Comparison of ENCODE assay signal across 19 cellular contexts in the genomic region with DNA sequence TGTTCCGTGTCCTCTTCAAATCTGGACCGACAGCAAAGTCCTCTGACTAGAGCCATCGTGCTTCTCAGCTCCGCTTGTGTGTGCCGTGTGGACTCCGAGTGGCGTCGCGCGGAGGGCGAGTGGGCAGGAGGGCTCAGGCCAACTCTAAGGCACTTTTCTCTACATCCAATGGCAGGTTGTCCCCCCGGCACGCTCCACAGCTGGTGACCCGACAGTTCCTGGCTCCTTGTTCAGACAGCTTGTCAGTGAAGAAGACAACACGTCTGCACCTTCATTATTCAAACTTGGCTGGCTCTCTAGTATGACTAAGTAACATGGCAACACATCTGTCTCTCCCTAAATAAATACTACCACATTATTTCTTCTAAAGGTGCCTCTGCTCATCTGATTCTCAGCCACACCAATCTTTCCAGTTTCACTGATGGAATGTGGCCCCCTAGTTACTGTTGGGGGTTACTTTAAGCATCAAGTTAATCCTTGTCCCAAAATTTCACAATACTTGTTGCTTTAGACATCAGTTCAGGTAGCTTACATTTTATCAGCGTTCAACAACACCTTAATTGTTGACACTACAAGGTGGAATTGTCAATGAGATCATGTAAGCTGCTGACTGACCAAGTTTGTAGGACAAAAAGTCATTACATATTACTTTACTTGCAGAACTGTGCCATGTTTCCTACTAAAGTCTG. TPM values are rescaled to one million over a fixed set of nuclear protein-coding genes. Genes with fewer than 3 reads are reported as not detected.
DNase-seq lines count a peak whose midpoint lies in the region; ATAC-seq, FAIRE-seq and TF ChIP-seq lines count a peak whose summit lies in the region.
"Had no signal": no experiment of that assay in that cellular context is flagged by ENCODE, and none has a peak within 500 bp of the region (broad histone marks: within the 10 kb centered on the region; RNA-seq: fewer than 3 reads in every experiment).

No MANE protein-coding gene starts in this region.

- H2AFZ ChIP-seq in K562 (ENCODE audit: low read depth, low read length), result no peak overlapping the region

- 91% methylated on average over 16 of the region's 16 CpGs for WGBS in K562 (ENCODE audit: insufficient coverage, low coverage, missing lambda C conversion rate)
- WGBS in thymus, result 96% methylated on average over 16 of the region's 16 CpGs

- H3K9me1 ChIP-seq in K562 (ENCODE audit: control insufficient read depth, insufficient read depth, low read length), result no peaks in the 10 kb centered on the region

- H4K20me1 ChIP-seq in K562 (replicated peaks; ENCODE audit: control insufficient read depth, insufficient read depth, low read length), result 0 out of 2 replicates have a peak, but pooled peaks cover 4% of the 10 kb centered on the region

- peak overlapping the region; percentile 7 to 25 for H3K27ac Mint-ChIP-seq in natural killer cell treated with Interleukin-12 subunit alpha and Interleukin-12 subunit beta and Interleukin-15 and Interleukin-18, amount 100 ng/mL, for 72 hours
- peak overlapping the region in 1 of 2 donors; percentile 32 for H3K27ac Mint-ChIP-seq in natural killer cell
- H3K27ac Mint-ChIP-seq in immature natural killer cell, result peak overlapping the region in 5 of 6 donors; percentile 4 to 41 (median 23)

- no peaks in the 10 kb centered on the region for H3K27me3 Mint-ChIP-seq in natural killer cell treated with Interleukin-12 subunit alpha and Interleukin-12 subunit beta and Interleukin-15 and Interleukin-18, amount 100 ng/mL, for 72 hours
- H3K27me3 Mint-ChIP-seq in natural killer cell (ENCODE audit: low read depth in 2 of 2), result no peaks in the 10 kb centered on the region
- no peaks in the 10 kb centered on the region for H3K27me3 Mint-ChIP-seq in immature natural killer cell (ENCODE audit: low read depth in 3 of 3)

- H3K36me3 ChIP-seq in K562 (ENCODE audit: control insufficient read depth, insufficient read depth, low read length) (peaks cover 72% of the 10 kb centered on the region), thymus (ENCODE audit: control insufficient read depth, insufficient read depth) (peaks cover 53% of the 10 kb centered on the region)

- TF ChIP-seq EP300 in K562 (IDR thresholded peaks at IDR 0.05; ENCODE audit: low read length), result no peak

- H3K9me3 ChIP-seq in K562 (replicated peaks; ENCODE audit: control insufficient read depth, insufficient read depth, low read depth, low read length) (no peaks in the 10 kb centered on the region; the same call in 1 of the 2 replicates), thymus (ENCODE audit: control insufficient read depth) (no peaks in the 10 kb centered on the region)
- H3K9me3 ChIP-seq: ascending aorta had no signal

- no peak for ATAC-seq in natural killer cell treated with Interleukin-12 subunit alpha and Interleukin-12 subunit beta and Interleukin-15 and Interleukin-18, amount 100 ng/mL, for 72 hours
- ATAC-seq in natural killer cell, result no peak
- no peak for ATAC-seq in K562

- H3K4me3 Mint-ChIP-seq in natural killer cell treated with Interleukin-12 subunit alpha and Interleukin-12 subunit beta and Interleukin-15 and Interleukin-18, amount 100 ng/mL, for 72 hours, result no peak overlapping the region
- H3K4me3 Mint-ChIP-seq in natural killer cell, result no peak overlapping the region
- H3K4me3 Mint-ChIP-seq in immature natural killer cell, result no peak overlapping the region

- no TSS peak for BruUV-seq in K562 (replicated peaks; lab: Mats Ljungman, UMichigan)

- CTCF ChIA-PET in K562 (lab: Yijun Ruan, JAX; ENCODE audit: low intra/inter-chr PET ratio), result no interaction called here

- no peak for FAIRE-seq in K562 (lab: Jason Lieb, UNC)
- FAIRE-seq: colon had no signal

- H3K27me3 ChIP-seq in K562 (ENCODE audit: control insufficient read depth in 2 of 2, insufficient read depth in 2 of 2, low read length in 2 of 2), result no peaks in the 10 kb centered on the region
- H3K27me3 ChIP-seq in thymus (ENCODE audit: control insufficient read depth, insufficient read depth), result no peaks in the 10 kb centered on the region
- H3K27me3 ChIP-seq: ascending aorta had no signal

- TF ChIP-seq POLR2A in K562 (conservative IDR thresholded peaks at IDR 0.05), result no peak

- POLR2A ChIA-PET in K562 (lab: Yijun Ruan, JAX), result interaction anchor here (0.5 to 4.5 kb wide), 5 partner anchors 8 to 23 kb away, joined by 3 to 15 read pairs (median 4); a partner anchor contains a TSS

- no peak overlapping the region for H3K27ac ChIP-seq in K562 (ENCODE audit: extremely low read depth, low read depth, low read length)
- peak overlapping the region; percentile 38 for H3K27ac ChIP-seq in thymus (ENCODE audit: low read depth)
- H3K27ac ChIP-seq: ascending aorta had no signal

- H3K4me1 Mint-ChIP-seq in natural killer cell treated with Interleukin-12 subunit alpha and Interleukin-12 subunit beta and Interleukin-15 and Interleukin-18, amount 100 ng/mL, for 72 hours (ENCODE audit: low read depth in 2 of 2), result peaks cover 20 to 28% of the 10 kb centered on the region in 2 donors
- H3K4me1 Mint-ChIP-seq in natural killer cell, result peaks cover 21 to 32% of the 10 kb centered on the region in 2 donors
- H3K4me1 Mint-ChIP-seq in immature natural killer cell, result peaks cover 34 to 39% of the 10 kb centered on the region in 2 donors

- TF ChIP-seq CTCF in natural killer cell (IDR thresholded peaks at IDR 0.05) (no peak), K562 (IDR thresholded peaks at IDR 0.05 in 2 of 3, conservative IDR thresholded peaks at IDR 0.05 in 1 of 3; ENCODE audit: insufficient read depth in 2 of 3, low read depth in 1 of 3, low read length in 3 of 3) (no peak)

- DNase-seq in natural killer cell treated with Interleukin-12 subunit alpha and Interleukin-12 subunit beta and Interleukin-15 and Interleukin-18, amount 100 ng/mL, for 72 hours (ENCODE audit: low spot score), result no peak
- DNase-seq in natural killer cell (no peak), K562 (ENCODE audit: extremely low read depth in 1 of 4, low spot score in 3 of 4) (no peak), immature natural killer cell (no peak), HCEC 1CT (no peak), NCI-H69 (lab: John Stamatoyannopoulos, UW) (no peak), GM19238 (ENCODE audit: insufficient read length, low spot score) (no peak)
- DNase-seq: foreskin fibroblast; NCI-H1048; NCI-H2029 treated with DMSO at 0.1 percent for 48 hours; NCI-H510A treated with DMSO at 0.1 percent for 48 hours; occipital lobe; SIG-M5; stimulated activated CD4-positive, alpha-beta T cell treated with anti-CD3 and anti-CD28 coated beads, Interleukin-1b, Interleukin-23, amount 100 ng/mL, for 48 hours; T-helper 2 cell had no signal

- H3K4me2 ChIP-seq in K562 (ENCODE audit: insufficient read depth, low read length), result no peak overlapping the region

- peaks cover 23% of the 10 kb centered on the region for H3K36me3 Mint-ChIP-seq in natural killer cell treated with Interleukin-12 subunit alpha and Interleukin-12 subunit beta and Interleukin-15 and Interleukin-18, amount 100 ng/mL, for 72 hours
- H3K36me3 Mint-ChIP-seq in natural killer cell (peaks cover 20% of the 10 kb centered on the region), immature natural killer cell (peaks cover 11 to 29% (median 18%) of the 10 kb centered on the region in 3 donors)

- H3K9me3 Mint-ChIP-seq in natural killer cell treated with Interleukin-12 subunit alpha and Interleukin-12 subunit beta and Interleukin-15 and Interleukin-18, amount 100 ng/mL, for 72 hours, result no peaks in the 10 kb centered on the region
- no peaks in the 10 kb centered on the region for H3K9me3 Mint-ChIP-seq in natural killer cell
- H3K9me3 Mint-ChIP-seq in immature natural killer cell, result no peaks in the 10 kb centered on the region

- no peak for TF ChIP-seq RAD21 in K562 (CRISPR knock-in tag; conservative IDR thresholded peaks at IDR 0.05 in 1 of 2, IDR thresholded peaks at IDR 0.05 in 1 of 2)

- peaks cover 13% of the 10 kb centered on the region; the same call in 2 of the 3 replicates for H3K79me2 ChIP-seq in K562 (ENCODE audit: control insufficient read depth, insufficient read depth, low read length)

- intact Hi-C loops in natural killer cell (cut with micrococcal nuclease) (no loop called here), K562 (cut with micrococcal nuclease) (no loop called here)

- in situ Hi-C loops in K562 (cut with MboI), result no loop called here

- H3K9ac ChIP-seq in K562 (ENCODE audit: insufficient read depth in 1 of 2, low read depth in 2 of 2, low read length in 2 of 2), result no peak overlapping the region

- no peak overlapping the region for H3K4me3 ChIP-seq in K562
- no peak overlapping the region for H3K4me3 ChIP-seq in thymus (ENCODE audit: low read length)
- H3K4me3 ChIP-seq: ascending aorta had no signal

- H3K4me1 ChIP-seq in K562 (replicated peaks in 1 of 2; ENCODE audit: control insufficient read depth in 2 of 2, insufficient read depth in 2 of 2, low read length in 2 of 2) (peaks cover 9 to 11% of the 10 kb centered on the region in 2 experiments; a peak in 4 of 5 replicates), thymus (ENCODE audit: control insufficient read depth, insufficient read depth, low read length) (no peaks in the 10 kb centered on the region)
- H3K4me1 ChIP-seq: ascending aorta had no signal

RNA-seq across cellular contexts. Expression of a gene that starts 15.4 kb away (rescaled TPM):
- 10 to 100 TPM; 27.4 to 28.0 TPM for total RNA-seq in natural killer cell treated with Interleukin-12 subunit alpha and Interleukin-12 subunit beta and Interleukin-15 and Interleukin-18, amount 100 ng/mL, for 72 hours
- total RNA-seq in natural killer cell (10 to 100 TPM; 64.1 to 73.2 (median 68.3) TPM), K562 (2014; rRNA removed) (10.8 and 16.6 TPM in 2 replicates), K562 (2014; rRNA removed; fragmentation: Illumina TruSeq; extraction: Trizol) (12.3 and 14.0 TPM in 2 replicates), K562 (2015; rRNA removed; fragmentation: Illumina TruSeq; extraction: Trizol) (13.8 and 18.5 TPM in 2 replicates), K562 (2021) (23.9 and 26.8 TPM in 2 replicates)
- 66.6 and 89.3 TPM in 2 replicates for total RNA-seq in K562 (2011; cell fraction: chromatin; rRNA removed; ENCODE audit: low replicate concordance)
- total RNA-seq in K562 (2011; cell fraction: nucleolus; rRNA removed), result 46.7 and 60.0 TPM in 2 replicates
- 49.8 and 61.1 TPM in 2 replicates for total RNA-seq in K562 (2011; cell fraction: nucleoplasm; rRNA removed)
- polyA plus RNA-seq in K562 (2011; rRNA removed) (16.2 and 22.8 TPM in 2 replicates), K562 (2014; fragmentation: Illumina TruSeq; extraction: Trizol) (19.6 and 28.3 TPM in 2 replicates), K562 (2014; fragmentation: Nextera tagmentation; extraction: Ambion mirVana) (1 to 10 TPM; 9.5 to 9.9 TPM), K562 (2014; rRNA removed) (12.9 and 13.9 TPM in 2 replicates), immature natural killer cell (10 to 100 TPM in 2 of 3 donors, 1 to 10 TPM in 1; 9.6 to 33.6 (median 17.2) TPM), thymus (15.7 TPM)
- 13.1 and 18.9 TPM in 2 replicates for polyA plus RNA-seq in K562 (2011; cell fraction: cytosol; rRNA removed)
- polyA plus RNA-seq in K562 (2011; cell fraction: nucleus; rRNA removed), result 55.2 and 65.8 TPM in 2 replicates
- polyA plus RNA-seq in K562 (2012), result 23.6 and 25.0 TPM in 2 replicates
- 20.6 and 23.9 TPM in 2 replicates for polyA minus RNA-seq in K562 (2011; rRNA and poly(A)+ RNA removed)
- 15.8 and 17.8 TPM in 2 replicates for polyA minus RNA-seq in K562 (2011; cell fraction: cytosol; rRNA and poly(A)+ RNA removed)
- polyA minus RNA-seq in K562 (2011; cell fraction: nucleus; rRNA and poly(A)+ RNA removed), result 42.4 and 45.0 TPM in 2 replicates

RNA-seq across cellular contexts. Expression of a gene that starts 43.5 kb away (rescaled TPM):
- total RNA-seq in natural killer cell treated with Interleukin-12 subunit alpha and Interleukin-12 subunit beta and Interleukin-15 and Interleukin-18, amount 100 ng/mL, for 72 hours, result not detected
- total RNA-seq in natural killer cell (not detected), K562 (2014; rRNA removed) (not detected in 2 replicates), K562 (2014; rRNA removed; fragmentation: Illumina TruSeq; extraction: Trizol) (not detected in 2 replicates), K562 (2015; rRNA removed; fragmentation: Illumina TruSeq; extraction: Trizol) (not detected in 2 replicates), K562 (2021) (not detected in 2 replicates)
- not detected in 2 replicates for total RNA-seq in K562 (2011; cell fraction: chromatin; rRNA removed; ENCODE audit: low replicate concordance)
- not detected in 2 replicates for total RNA-seq in K562 (2011; cell fraction: nucleolus; rRNA removed)
- total RNA-seq in K562 (2011; cell fraction: nucleoplasm; rRNA removed), result not detected in 2 replicates
- polyA plus RNA-seq in K562 (2011; rRNA removed) (not detected in 2 replicates), K562 (2014; fragmentation: Illumina TruSeq; extraction: Trizol) (not detected in 2 replicates), K562 (2014; fragmentation: Nextera tagmentation; extraction: Ambion mirVana) (under 1 TPM in 1 of 2 experiments, not detected in 1; 0.03 TPM), K562 (2014; rRNA removed) (not detected in 2 replicates), immature natural killer cell (not detected), thymus (0.71 TPM)
- not detected in 2 replicates for polyA plus RNA-seq in K562 (2011; cell fraction: cytosol; rRNA removed)
- not detected in 2 replicates for polyA plus RNA-seq in K562 (2011; cell fraction: nucleus; rRNA removed)
- 0.04 TPM in 2 replicates for polyA plus RNA-seq in K562 (2012)
- not detected in 2 replicates for polyA minus RNA-seq in K562 (2011; rRNA and poly(A)+ RNA removed)
- polyA minus RNA-seq in K562 (2011; cell fraction: cytosol; rRNA and poly(A)+ RNA removed), result not detected in 2 replicates
- not detected in 2 replicates for polyA minus RNA-seq in K562 (2011; cell fraction: nucleus; rRNA and poly(A)+ RNA removed)

RNA-seq across cellular contexts. Expression of a gene that starts 53.4 kb away (rescaled TPM):
- total RNA-seq in natural killer cell treated with Interleukin-12 subunit alpha and Interleukin-12 subunit beta and Interleukin-15 and Interleukin-18, amount 100 ng/mL, for 72 hours, result not detected
- total RNA-seq in natural killer cell (not detected), K562 (2014; rRNA removed) (not detected in 2 replicates), K562 (2014; rRNA removed; fragmentation: Illumina TruSeq; extraction: Trizol) (not detected in 2 replicates), K562 (2015; rRNA removed; fragmentation: Illumina TruSeq; extraction: Trizol) (not detected in 2 replicates), K562 (2021) (not detected in 2 replicates)
- not detected in 2 replicates for total RNA-seq in K562 (2011; cell fraction: chromatin; rRNA removed; ENCODE audit: low replicate concordance)
- total RNA-seq in K562 (2011; cell fraction: nucleolus; rRNA removed), result not detected in 2 replicates
- not detected in 2 replicates for total RNA-seq in K562 (2011; cell fraction: nucleoplasm; rRNA removed)
- polyA plus RNA-seq in K562 (2011; rRNA removed) (not detected in 2 replicates), K562 (2014; fragmentation: Illumina TruSeq; extraction: Trizol) (not detected in 2 replicates), K562 (2014; fragmentation: Nextera tagmentation; extraction: Ambion mirVana) (not detected), K562 (2014; rRNA removed) (not detected in 2 replicates), immature natural killer cell (not detected), thymus (not detected)
- polyA plus RNA-seq in K562 (2011; cell fraction: cytosol; rRNA removed), result not detected in 2 replicates
- polyA plus RNA-seq in K562 (2011; cell fraction: nucleus; rRNA removed), result 0.08 TPM in 1 of 2 replicates, not detected in the other
- not detected in 2 replicates for polyA plus RNA-seq in K562 (2012)
- not detected in 2 replicates for polyA minus RNA-seq in K562 (2011; rRNA and poly(A)+ RNA removed)
- not detected in 2 replicates for polyA minus RNA-seq in K562 (2011; cell fraction: cytosol; rRNA and poly(A)+ RNA removed)
- polyA minus RNA-seq in K562 (2011; cell fraction: nucleus; rRNA and poly(A)+ RNA removed), result not detected in 2 replicates
- total RNA-seq: activated CD8-positive, alpha-beta memory T cell treated with anti-CD3 and anti-CD28 coated beads for 36 hours; ascending aorta; occipital lobe had no signal
